ENCODE assay signal across 8 cellular contexts in the genomic region with DNA sequence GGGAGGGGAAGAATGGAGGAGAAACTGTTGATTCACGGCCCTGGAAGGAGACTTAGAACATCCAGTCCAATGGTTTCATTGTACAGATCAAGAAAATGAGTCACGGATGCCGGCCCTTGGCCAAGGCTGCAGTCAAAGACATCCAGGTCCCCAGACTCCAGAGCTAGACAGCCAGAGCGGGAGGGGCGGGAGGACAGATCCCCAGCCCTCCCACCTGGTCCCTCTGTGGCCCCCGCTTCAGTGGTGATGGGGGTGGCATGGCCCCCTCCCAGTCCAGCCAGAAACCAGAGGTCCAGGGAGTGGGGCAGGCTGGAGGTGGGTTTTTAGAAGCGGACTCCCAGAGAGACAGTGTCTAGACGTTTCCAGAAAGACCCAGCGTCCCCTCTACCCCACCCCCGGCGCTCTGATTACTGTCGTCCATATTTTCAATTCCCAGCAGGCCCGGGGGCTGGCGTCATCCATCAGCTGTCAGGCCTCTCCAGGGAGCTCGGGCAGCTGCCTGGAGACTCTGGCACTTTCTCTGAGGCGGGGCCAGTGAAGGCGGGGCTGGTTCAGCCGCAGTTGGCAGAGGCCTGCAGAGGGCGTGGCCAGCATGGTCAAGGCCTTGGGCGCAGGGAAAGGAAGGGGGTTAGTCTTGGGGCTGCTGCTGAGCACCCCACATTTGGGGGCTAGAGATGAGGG. TPM values are rescaled to one million over a fixed set of nuclear protein-coding genes. Genes with fewer than 3 reads are reported as not detected.
DNase-seq lines count a peak whose midpoint lies in the region; ATAC-seq and TF ChIP-seq lines count a peak whose summit lies in the region.

No MANE protein-coding gene starts in this region.

- H3K27me3 Mint-ChIP-seq in WTC11 (ENCODE audit: low read depth), result peaks cover 6% of the 10 kb centered on the region
- H3K27me3 Mint-ChIP-seq in activated naive CD4-positive, alpha-beta T cell treated with anti-CD3 and anti-CD28 coated beads for 36 hours (ENCODE audit: low read depth), result no peaks in the 10 kb centered on the region

- CTCF ChIA-PET in WTC11 (lab: Charles Lee), result interaction anchor here (0.7 to 1.4 kb wide), 10 partner anchors 9 to 225 kb away, joined by 3 to 9 read pairs (median 3); no protein-coding TSS in a partner anchor
- CTCF ChIA-PET in activated naive CD4-positive, alpha-beta T cell treated with anti-CD3 and anti-CD28 coated beads for 36 hours (lab: Charles Lee), result interaction anchor here (6.0 kb wide), 1 partner anchor 22 kb away, joined by 96 read pairs; no protein-coding TSS in a partner anchor

- H4K20me1 ChIP-seq in osteoblast (ENCODE audit: insufficient read depth, low read length), result no peaks in the 10 kb centered on the region

- intact Hi-C loops in activated naive CD4-positive, alpha-beta T cell treated with anti-CD3 and anti-CD28 coated beads for 36 hours (cut with micrococcal nuclease), result no loop called here

- no peaks in the 10 kb centered on the region for H3K27me3 ChIP-seq in osteoblast (ENCODE audit: insufficient read depth, low read length)
- no peaks in the 10 kb centered on the region for H3K27me3 ChIP-seq in effector memory CD4-positive, alpha-beta T cell (replicated peaks; ENCODE audit: control insufficient read depth, insufficient read depth, low read length, poor library complexity, severe bottlenecking)

- H3K4me2 ChIP-seq in osteoblast (ENCODE audit: insufficient read depth, low read length), result peak overlapping the region; percentile 77

- ATAC-seq in GM21737 (IDR thresholded peaks at IDR 0.05; ENCODE audit: unreplicated experiment) (peak; percentile 46), WTC11 (peak; percentile 69), GM21526 (IDR thresholded peaks at IDR 0.05; ENCODE audit: low FRiP score, unreplicated experiment) (no peak)

- no peaks in the 10 kb centered on the region for H3K36me3 Mint-ChIP-seq in WTC11
- H3K36me3 Mint-ChIP-seq in activated naive CD4-positive, alpha-beta T cell treated with anti-CD3 and anti-CD28 coated beads for 36 hours (ENCODE audit: low read depth), result no peaks in the 10 kb centered on the region

- H3K27ac Mint-ChIP-seq in WTC11, result no peak overlapping the region
- no peak overlapping the region for H3K27ac Mint-ChIP-seq in activated naive CD4-positive, alpha-beta T cell treated with anti-CD3 and anti-CD28 coated beads for 36 hours

- POLR2A ChIA-PET in WTC11 (lab: Charles Lee), result interaction anchor here (0.6 to 1.0 kb wide), 3 partner anchors 9 to 34 kb away, joined by 3 to 8 read pairs (median 3); no protein-coding TSS in a partner anchor

- peaks cover 51% of the 10 kb centered on the region for H3K4me1 ChIP-seq in osteoblast (ENCODE audit: insufficient read depth, low read length)
- H3K4me1 ChIP-seq in effector memory CD4-positive, alpha-beta T cell (ENCODE audit: control insufficient read depth, insufficient read depth, low read length, poor library complexity, severe bottlenecking), result peaks cover 4% of the 10 kb centered on the region

- TF ChIP-seq CTCF in WTC11 (IDR thresholded peaks at IDR 0.05) (no peak), osteoblast (IDR thresholded peaks at IDR 0.05; ENCODE audit: extremely low read depth, low read depth, low read length) (no peak)

- peak; percentile 95 for DNase-seq in NCI-H2107 (lab: John Stamatoyannopoulos, UW)
- DNase-seq in WTC11 (ENCODE audit: low spot score), result peak; percentile 85
- DNase-seq in glomerular visceral epithelial cell (ENCODE audit: extremely low spot score), result peak; percentile 92
- DNase-seq in osteoblast (ENCODE audit: insufficient read length, low spot score, missing footprints), result peak; percentile 93
- no peak for DNase-seq in activated naive CD4-positive, alpha-beta T cell treated with anti-CD3 and anti-CD28 coated beads for 36 hours
- DNase-seq in effector memory CD4-positive, alpha-beta T cell, result no peak

- H3K36me3 ChIP-seq in osteoblast (ENCODE audit: insufficient read depth, low read length), result no peaks in the 10 kb centered on the region
- H3K36me3 ChIP-seq in effector memory CD4-positive, alpha-beta T cell (ENCODE audit: control insufficient read depth, insufficient read depth, low read length), result no peaks in the 10 kb centered on the region

- peak overlapping the region; percentile 65 for H3K4me3 ChIP-seq in osteoblast (ENCODE audit: insufficient read depth, low read length)
- H3K4me3 ChIP-seq in effector memory CD4-positive, alpha-beta T cell (ENCODE audit: insufficient read depth, low read depth, low read length, poor library complexity, severe bottlenecking), result no peak overlapping the region

- H2AFZ ChIP-seq in osteoblast (ENCODE audit: low read length), result peak overlapping the region; percentile 77

- H3K79me2 ChIP-seq in osteoblast (ENCODE audit: insufficient read depth, low read length), result no peaks in the 10 kb centered on the region

- no peaks in the 10 kb centered on the region for H3K9me3 ChIP-seq in osteoblast (ENCODE audit: low read depth, low read length)
- no peaks in the 10 kb centered on the region for H3K9me3 ChIP-seq in effector memory CD4-positive, alpha-beta T cell (ENCODE audit: control insufficient read depth, low read length)

- H3K9me3 Mint-ChIP-seq in WTC11, result no peaks in the 10 kb centered on the region
- H3K9me3 Mint-ChIP-seq in activated naive CD4-positive, alpha-beta T cell treated with anti-CD3 and anti-CD28 coated beads for 36 hours, result no peaks in the 10 kb centered on the region

- H3K4me3 Mint-ChIP-seq in WTC11, result no peak overlapping the region
- H3K4me3 Mint-ChIP-seq in activated naive CD4-positive, alpha-beta T cell treated with anti-CD3 and anti-CD28 coated beads for 36 hours, result no peak overlapping the region

- peaks cover 36% of the 10 kb centered on the region for H3K4me1 Mint-ChIP-seq in WTC11
- peaks cover 9% of the 10 kb centered on the region for H3K4me1 Mint-ChIP-seq in activated naive CD4-positive, alpha-beta T cell treated with anti-CD3 and anti-CD28 coated beads for 36 hours (ENCODE audit: low read depth)

- peak overlapping the region; percentile 90 for H3K27ac ChIP-seq in osteoblast (ENCODE audit: low read depth, low read length)
- H3K27ac ChIP-seq in effector memory CD4-positive, alpha-beta T cell (ENCODE audit: insufficient read depth, low read length, poor library complexity, severe bottlenecking), result no peak overlapping the region

TF ChIP-seq in WTC11, 78 proteins besides CTCF, POLR2A, EP300 and RAD21 (continues in another document):
- TF ChIP-seq ETV6 (CRISPR knock-in tag; IDR thresholded peaks at IDR 0.05) (0 out of 2 replicates have a peak, but pooled peaks have one; percentile 20), SMAD3 (CRISPR knock-in tag; IDR thresholded peaks at IDR 0.05; ENCODE audit: borderline replicate concordance) (no peak), CREB1 (CRISPR knock-in tag; IDR thresholded peaks at IDR 0.05) (no peak), ZNF281 (CRISPR knock-in tag; IDR thresholded peaks at IDR 0.05) (0 out of 2 replicates have a peak, but pooled peaks have one; percentile 18)
- TF ChIP-seq, protein P1, sequence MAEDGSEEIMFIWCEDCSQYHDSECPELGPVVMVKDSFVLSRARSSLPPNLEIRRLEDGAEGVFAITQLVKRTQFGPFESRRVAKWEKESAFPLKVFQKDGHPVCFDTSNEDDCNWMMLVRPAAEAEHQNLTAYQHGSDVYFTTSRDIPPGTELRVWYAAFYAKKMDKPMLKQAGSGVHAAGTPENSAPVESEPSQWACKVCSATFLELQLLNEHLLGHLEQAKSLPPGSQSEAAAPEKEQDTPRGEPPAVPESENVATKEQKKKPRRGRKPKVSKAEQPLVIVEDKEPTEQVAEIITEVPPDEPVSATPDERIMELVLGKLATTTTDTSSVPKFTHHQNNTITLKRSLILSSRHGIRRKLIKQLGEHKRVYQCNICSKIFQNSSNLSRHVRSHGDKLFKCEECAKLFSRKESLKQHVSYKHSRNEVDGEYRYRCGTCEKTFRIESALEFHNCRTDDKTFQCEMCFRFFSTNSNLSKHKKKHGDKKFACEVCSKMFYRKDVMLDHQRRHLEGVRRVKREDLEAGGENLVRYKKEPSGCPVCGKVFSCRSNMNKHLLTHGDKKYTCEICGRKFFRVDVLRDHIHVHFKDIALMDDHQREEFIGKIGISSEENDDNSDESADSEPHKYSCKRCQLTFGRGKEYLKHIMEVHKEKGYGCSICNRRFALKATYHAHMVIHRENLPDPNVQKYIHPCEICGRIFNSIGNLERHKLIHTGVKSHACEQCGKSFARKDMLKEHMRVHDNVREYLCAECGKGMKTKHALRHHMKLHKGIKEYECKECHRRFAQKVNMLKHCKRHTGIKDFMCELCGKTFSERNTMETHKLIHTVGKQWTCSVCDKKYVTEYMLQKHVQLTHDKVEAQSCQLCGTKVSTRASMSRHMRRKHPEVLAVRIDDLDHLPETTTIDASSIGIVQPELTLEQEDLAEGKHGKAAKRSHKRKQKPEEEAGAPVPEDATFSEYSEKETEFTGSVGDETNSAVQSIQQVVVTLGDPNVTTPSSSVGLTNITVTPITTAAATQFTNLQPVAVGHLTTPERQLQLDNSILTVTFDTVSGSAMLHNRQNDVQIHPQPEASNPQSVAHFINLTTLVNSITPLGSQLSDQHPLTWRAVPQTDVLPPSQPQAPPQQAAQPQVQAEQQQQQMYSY (CRISPR knock-in tag; IDR thresholded peaks at IDR 0.05), result no peak

RNA-seq across cellular contexts. Expression of gene HSPB1, which starts 8.0 kb away (rescaled TPM):
- total RNA-seq in WTC11 (2021) (202 to 299 TPM (median 285 TPM) in 3 replicates), osteoblast (67.2 and 72.7 TPM in 2 replicates)
- total RNA-seq in activated naive CD4-positive, alpha-beta T cell treated with anti-CD3 and anti-CD28 coated beads for 36 hours, result 100 to 1,000 TPM; 106 to 115 TPM

Comparison
In these comparisons a context has a peak if more than half of its experiments do, and no peak if none do; other contexts are left out.
1. DNase-seq: peak in NCI-H2107 (single experiment), WTC11 (single experiment), glomerular visceral epithelial cell (single experiment) and osteoblast (single experiment); none in activated naive CD4-positive, alpha-beta T cell treated with anti-CD3 and anti-CD28 coated beads for 36 hours (single experiment) and effector memory CD4-positive, alpha-beta T cell (0 of 3).